ENCODE assay signal across 1 cellular context in genomic region chr5:131796793-131797693, GRCh38.
TF ChIP-seq lines count a peak whose summit lies in the region.

Gene FNIP1 (minus strand): TSS chr5:131797017. CDS start chr5:131796921, 96 bp downstream.

TF ChIP-seq in WTC11, 78 proteins besides CTCF, POLR2A, EP300 and RAD21 (continued from another document):
- no peak for TF ChIP-seq IRF1 (CRISPR knock-in tag; IDR thresholded peaks at IDR 0.05)
- no peak for TF ChIP-seq ZNF671 (CRISPR knock-in tag; IDR thresholded peaks at IDR 0.05)
- peak; percentile 53; the same call in 1 of the 2 replicates for TF ChIP-seq MYBL2 (CRISPR knock-in tag; IDR thresholded peaks at IDR 0.05)
- no peak for TF ChIP-seq SOX15 (CRISPR knock-in tag; IDR thresholded peaks at IDR 0.05)
- no peak for TF ChIP-seq PREB (CRISPR knock-in tag; IDR thresholded peaks at IDR 0.05; ENCODE audit: borderline replicate concordance)
- TF ChIP-seq ZSCAN18 (CRISPR knock-in tag; IDR thresholded peaks at IDR 0.05): no peak
- no peak for TF ChIP-seq ATF6 (CRISPR knock-in tag; IDR thresholded peaks at IDR 0.05)
- no peak for TF ChIP-seq ZNF416 (CRISPR knock-in tag; IDR thresholded peaks at IDR 0.05)
- no peak; the same call in 1 of the 2 replicates for TF ChIP-seq CBFB (CRISPR knock-in tag; IDR thresholded peaks at IDR 0.05; ENCODE audit: low read depth)
- peak; percentile 84; the same call in 1 of the 2 replicates for TF ChIP-seq NFE2L1 (CRISPR knock-in tag; IDR thresholded peaks at IDR 0.05)
- TF ChIP-seq E2F4 (CRISPR knock-in tag; IDR thresholded peaks at IDR 0.05; ENCODE audit: borderline replicate concordance, low read depth): no peak
- no peak for TF ChIP-seq SMAD4 (CRISPR knock-in tag; IDR thresholded peaks at IDR 0.05)
- TF ChIP-seq KAT7 (CRISPR knock-in tag; IDR thresholded peaks at IDR 0.05; ENCODE audit: borderline replicate concordance): 0 out of 2 replicates have a peak, but pooled peaks have one; percentile 50
- peak; percentile 78 for TF ChIP-seq TEAD1 (CRISPR knock-in tag; IDR thresholded peaks at IDR 0.05)
- TF ChIP-seq ZNF396 (CRISPR knock-in tag; IDR thresholded peaks at IDR 0.05; ENCODE audit: borderline replicate concordance): no peak
- no peak for TF ChIP-seq PRDM15 (CRISPR knock-in tag; IDR thresholded peaks at IDR 0.05)
- peak; percentile 72; the same call in 1 of the 2 replicates for TF ChIP-seq E2F5 (CRISPR knock-in tag; IDR thresholded peaks at IDR 0.05)
- TF ChIP-seq CDX4 (CRISPR knock-in tag; IDR thresholded peaks at IDR 0.05; ENCODE audit: borderline replicate concordance): no peak
- no peak for TF ChIP-seq TCF7 (CRISPR knock-in tag; IDR thresholded peaks at IDR 0.05; ENCODE audit: low read depth)
- no peak for TF ChIP-seq OVOL2 (CRISPR knock-in tag; IDR thresholded peaks at IDR 0.05; ENCODE audit: borderline replicate concordance)
- 0 out of 2 replicates have a peak, but pooled peaks have one; percentile 46 for TF ChIP-seq ZBTB21 (CRISPR knock-in tag; IDR thresholded peaks at IDR 0.05; ENCODE audit: borderline replicate concordance)
- no peak for TF ChIP-seq HMGA2 (CRISPR knock-in tag; IDR thresholded peaks at IDR 0.05)
